1 cellular context compared by ENCODE assay signal in the genomic region with DNA sequence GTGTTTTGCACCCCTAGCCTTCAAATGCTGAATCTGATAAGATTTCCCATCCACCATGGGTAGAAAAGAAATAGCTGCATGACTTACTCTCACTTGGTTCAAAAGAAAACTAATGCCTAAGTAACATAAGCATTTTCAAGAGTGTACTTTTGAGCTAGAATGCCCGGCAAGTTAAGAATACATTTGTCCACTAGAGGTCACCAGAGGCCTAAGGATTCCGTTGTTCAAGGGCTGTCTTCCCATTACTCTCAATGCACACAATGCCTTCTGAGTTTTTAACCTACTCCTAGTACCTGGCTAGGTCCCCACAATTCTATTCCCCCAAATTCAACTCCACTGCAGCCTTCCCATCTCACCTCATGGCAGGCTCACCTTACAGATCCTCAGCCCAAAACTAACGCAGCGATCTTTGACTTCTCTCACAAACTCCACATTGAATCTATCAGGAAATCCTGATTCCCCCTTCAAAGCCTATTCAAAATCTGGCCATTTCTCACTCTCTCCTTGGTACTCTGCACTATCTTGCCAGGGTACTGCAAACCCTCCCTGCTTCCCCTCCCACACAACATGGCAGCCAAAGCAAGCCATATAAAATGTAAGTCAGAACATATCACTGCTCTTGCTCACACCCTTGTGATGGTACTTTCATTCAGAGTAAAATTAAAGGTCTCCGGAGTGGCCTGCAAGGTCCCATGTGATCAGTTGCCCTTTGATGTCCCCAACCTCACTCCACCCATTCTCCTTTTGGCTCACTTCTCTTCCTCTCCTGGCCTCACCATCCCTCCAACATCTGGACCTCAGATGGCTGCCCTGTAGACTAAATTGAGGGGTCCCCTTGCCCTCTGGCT.
TF ChIP-seq lines count a peak whose summit lies in the region.

No MANE protein-coding gene starts in this region.

TF ChIP-seq in WTC11, 78 proteins besides CTCF, POLR2A, EP300 and RAD21 (continued from another document):
- TF ChIP-seq, protein P1, sequence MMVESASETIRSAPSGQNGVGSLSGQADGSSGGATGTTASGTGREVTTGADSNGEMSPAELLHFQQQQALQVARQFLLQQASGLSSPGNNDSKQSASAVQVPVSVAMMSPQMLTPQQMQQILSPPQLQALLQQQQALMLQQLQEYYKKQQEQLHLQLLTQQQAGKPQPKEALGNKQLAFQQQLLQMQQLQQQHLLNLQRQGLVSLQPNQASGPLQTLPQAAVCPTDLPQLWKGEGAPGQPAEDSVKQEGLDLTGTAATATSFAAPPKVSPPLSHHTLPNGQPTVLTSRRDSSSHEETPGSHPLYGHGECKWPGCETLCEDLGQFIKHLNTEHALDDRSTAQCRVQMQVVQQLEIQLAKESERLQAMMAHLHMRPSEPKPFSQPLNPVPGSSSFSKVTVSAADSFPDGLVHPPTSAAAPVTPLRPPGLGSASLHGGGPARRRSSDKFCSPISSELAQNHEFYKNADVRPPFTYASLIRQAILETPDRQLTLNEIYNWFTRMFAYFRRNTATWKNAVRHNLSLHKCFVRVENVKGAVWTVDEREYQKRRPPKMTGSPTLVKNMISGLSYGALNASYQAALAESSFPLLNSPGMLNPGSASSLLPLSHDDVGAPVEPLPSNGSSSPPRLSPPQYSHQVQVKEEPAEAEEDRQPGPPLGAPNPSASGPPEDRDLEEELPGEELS (CRISPR knock-in tag; IDR thresholded peaks at IDR 0.05), result no peak
- TF ChIP-seq NFATC4 (CRISPR knock-in tag; IDR thresholded peaks at IDR 0.05) (no peak), KAT7 (CRISPR knock-in tag; IDR thresholded peaks at IDR 0.05; ENCODE audit: borderline replicate concordance) (no peak), FOXJ3 (CRISPR knock-in tag; IDR thresholded peaks at IDR 0.05; ENCODE audit: borderline replicate concordance) (no peak), PRRX2 (CRISPR knock-in tag; IDR thresholded peaks at IDR 0.05) (no peak), GABPB1 (CRISPR knock-in tag; IDR thresholded peaks at IDR 0.05) (no peak)
- TF ChIP-seq, protein P2, sequence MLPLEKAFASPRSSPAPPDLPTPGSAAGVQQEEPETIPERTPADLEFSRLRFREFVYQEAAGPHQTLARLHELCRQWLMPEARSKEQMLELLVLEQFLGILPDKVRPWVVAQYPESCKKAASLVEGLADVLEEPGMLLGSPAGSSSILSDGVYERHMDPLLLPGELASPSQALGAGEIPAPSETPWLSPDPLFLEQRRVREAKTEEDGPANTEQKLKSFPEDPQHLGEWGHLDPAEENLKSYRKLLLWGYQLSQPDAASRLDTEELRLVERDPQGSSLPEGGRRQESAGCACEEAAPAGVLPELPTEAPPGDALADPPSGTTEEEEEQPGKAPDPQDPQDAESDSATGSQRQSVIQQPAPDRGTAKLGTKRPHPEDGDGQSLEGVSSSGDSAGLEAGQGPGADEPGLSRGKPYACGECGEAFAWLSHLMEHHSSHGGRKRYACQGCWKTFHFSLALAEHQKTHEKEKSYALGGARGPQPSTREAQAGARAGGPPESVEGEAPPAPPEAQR (CRISPR knock-in tag; IDR thresholded peaks at IDR 0.05), result no peak
